8 cellular contexts compared by ENCODE assay signal in genomic region chr6:138161118-138161433, GRCh38.
DNase-seq lines count a peak whose midpoint lies in the region; ATAC-seq and TF ChIP-seq lines count a peak whose summit lies in the region.

No MANE protein-coding gene starts in this region.

- ATAC-seq in GM19328 (IDR thresholded peaks at IDR 0.05; ENCODE audit: unreplicated experiment) (no peak), GM21367 (IDR thresholded peaks at IDR 0.05; ENCODE audit: unreplicated experiment) (no peak)

- H3K27ac ChIP-seq in SK-N-MC, result no peak overlapping the region

- H3K9me3 ChIP-seq in SK-N-MC (ENCODE audit: low read depth, low read length), result no peaks in the 10 kb centered on the region

- H3K36me3 ChIP-seq in SK-N-MC (ENCODE audit: insufficient read depth, low read length), result no peaks in the 10 kb centered on the region

- DNase-seq in DMS79 treated with DMSO at 0.1 percent for 48 hours (lab: John Stamatoyannopoulos, UW) (peak; percentile 81), SK-N-MC (ENCODE audit: low read depth, low spot score) (no peak), fibroblast of mammary gland (ENCODE audit: low read depth) (no peak), retina (peak; percentile 78), NCI-H345 treated with DMSO at 0.1 percent for 48 hours (lab: John Stamatoyannopoulos, UW; ENCODE audit: unreplicated experiment) (no peak), OCI-M1 (lab: John Stamatoyannopoulos, UW) (no peak)

- H3K9ac ChIP-seq in SK-N-MC (ENCODE audit: insufficient read length), result no peak overlapping the region

- no peak for TF ChIP-seq CTCF in fibroblast of mammary gland (conservative IDR thresholded peaks at IDR 0.05; ENCODE audit: control insufficient read depth, insufficient read depth, low read depth, low read length)

- H3K4me3 ChIP-seq in SK-N-MC (peak overlapping the region; percentile 76), fibroblast of mammary gland (ENCODE audit: control insufficient read depth, low read depth, low read length) (peak overlapping the region; percentile 16)

Comparison
In these comparisons a context has a peak if more than half of its experiments do, and no peak if none do; other contexts are left out.
1. DNase-seq: peak in DMS79 treated with DMSO at 0.1 percent for 48 hours (single experiment) and retina (single experiment); none in SK-N-MC (single experiment), fibroblast of mammary gland (single experiment), NCI-H345 treated with DMSO at 0.1 percent for 48 hours (single experiment) and OCI-M1 (single experiment).